In the genomic region with DNA sequence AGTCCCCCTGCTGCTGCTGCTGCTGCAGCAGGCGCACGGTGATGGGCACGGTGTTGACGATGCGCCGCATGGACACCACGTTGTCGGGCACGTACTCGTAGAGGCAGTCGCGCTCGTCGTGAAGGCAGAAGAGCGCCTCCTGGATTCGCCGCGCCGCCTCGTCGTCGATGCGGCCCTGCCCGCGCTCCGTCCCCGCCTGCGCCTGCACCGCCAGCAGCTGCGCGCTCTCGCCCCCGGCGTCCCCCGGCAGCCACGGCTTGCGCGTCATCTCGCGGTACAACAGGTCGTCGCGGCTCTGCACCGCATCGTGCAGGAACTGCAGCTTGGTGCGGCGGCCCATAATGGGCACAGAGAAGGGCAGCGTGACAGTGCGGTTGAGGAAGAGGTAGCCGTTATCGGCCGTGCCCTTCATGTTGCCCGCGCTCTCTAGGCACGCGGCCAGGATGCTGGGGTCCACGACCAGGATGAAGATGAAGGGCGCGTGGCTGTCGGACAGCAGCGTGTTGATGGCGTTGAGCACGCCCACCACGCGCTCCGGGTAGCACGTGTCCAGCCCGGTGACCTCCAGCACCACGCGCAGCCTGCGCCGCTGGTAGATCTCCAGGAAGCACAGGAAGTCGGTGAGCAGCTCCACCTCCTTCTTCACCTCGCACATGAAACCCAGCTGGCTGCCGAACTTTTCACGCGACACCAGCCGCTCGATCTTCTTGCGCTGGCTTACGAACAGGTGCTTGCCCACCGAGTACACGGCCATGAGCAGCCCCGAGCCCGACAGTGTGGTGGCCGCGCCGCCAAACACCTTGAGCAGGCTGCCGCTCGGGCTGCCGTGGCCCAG, we compare ENCODE assay signal across 1 cellular context.
TF ChIP-seq lines count a peak whose summit lies in the region.

No MANE protein-coding gene starts in this region.

TF ChIP-seq in IMR-90, 13 proteins besides CTCF, POLR2A, EP300 and RAD21:
- TF ChIP-seq, protein P1, sequence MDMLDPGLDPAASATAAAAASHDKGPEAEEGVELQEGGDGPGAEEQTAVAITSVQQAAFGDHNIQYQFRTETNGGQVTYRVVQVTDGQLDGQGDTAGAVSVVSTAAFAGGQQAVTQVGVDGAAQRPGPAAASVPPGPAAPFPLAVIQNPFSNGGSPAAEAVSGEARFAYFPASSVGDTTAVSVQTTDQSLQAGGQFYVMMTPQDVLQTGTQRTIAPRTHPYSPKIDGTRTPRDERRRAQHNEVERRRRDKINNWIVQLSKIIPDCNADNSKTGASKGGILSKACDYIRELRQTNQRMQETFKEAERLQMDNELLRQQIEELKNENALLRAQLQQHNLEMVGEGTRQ (IDR thresholded peaks at IDR 0.05; ENCODE audit: low read depth, low read length): 0 out of 2 replicates have a peak, but pooled peaks have one; percentile 16
- no peak for TF ChIP-seq CHD1 (IDR thresholded peaks at IDR 0.05; ENCODE audit: low read depth, low read length)
